Comparison of ENCODE assay signal across 20 cellular contexts in the genomic region with DNA sequence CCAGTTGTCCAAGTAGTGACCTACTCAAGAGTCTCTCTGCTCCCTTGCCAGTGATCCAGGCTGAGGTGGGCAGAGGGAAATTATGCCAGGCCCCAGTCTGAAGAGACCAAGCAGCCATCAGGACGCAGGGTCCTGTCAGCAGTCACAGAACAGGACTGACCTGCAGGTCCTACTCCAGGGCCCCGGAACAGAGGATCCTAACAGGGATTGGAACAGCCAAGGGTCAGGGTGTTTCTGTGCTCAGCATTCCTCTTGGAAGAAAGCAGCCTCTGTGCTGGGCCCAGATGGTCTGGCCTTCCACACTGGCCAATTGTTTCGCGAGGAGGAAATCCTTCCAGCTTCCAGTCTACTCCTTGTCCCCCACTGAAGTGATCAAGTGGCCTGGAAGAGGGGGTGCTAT. TPM values are rescaled to one million over a fixed set of nuclear protein-coding genes. Genes with fewer than 3 reads are reported as not detected.
DNase-seq lines count a peak whose midpoint lies in the region; ATAC-seq, FAIRE-seq and TF ChIP-seq lines count a peak whose summit lies in the region.
"Had no signal": no experiment of that assay in that cellular context is flagged by ENCODE, and none has a peak within 500 bp of the region (broad histone marks: within the 10 kb centered on the region; RNA-seq: fewer than 3 reads in every experiment).

No MANE protein-coding gene starts in this region.

- no peaks in the 10 kb centered on the region for H3K9me3 ChIP-seq in Caco-2
- H3K9me3 ChIP-seq: BLaER1 had no signal

- no peak overlapping the region for H3K4me3 ChIP-seq in Caco-2 (ENCODE audit: low read depth, low read length)
- H3K4me3 ChIP-seq: BLaER1, PC-9 had no signal

- POLR2A ChIA-PET in Caco-2 (lab: Charles Lee): no interaction called here

- no peaks in the 10 kb centered on the region for H3K27me3 Mint-ChIP-seq in Caco-2 (ENCODE audit: insufficient read depth, unreplicated experiment)

- no peaks in the 10 kb centered on the region for H3K9me3 Mint-ChIP-seq in Caco-2 (ENCODE audit: unreplicated experiment)
- H3K9me3 Mint-ChIP-seq: CD8-positive, alpha-beta memory T cell had no signal

- DNase-seq in C1 segment of cervical spinal cord (lab: John Stamatoyannopoulos, UW): peak in 10 of 14 donors; percentile 21 to 66 (median 38)
- DNase-seq in frontal cortex (ENCODE audit: low spot score in 2 of 2): peak; percentile 20 to 23
- peak; percentile 57 for DNase-seq in midbrain (lab: John Stamatoyannopoulos, UW)
- peak; percentile 75 for DNase-seq in putamen (ENCODE audit: low spot score)
- DNase-seq in epidermal melanocyte (ENCODE audit: insufficient read length, low spot score): no peak
- DNase-seq in Caco-2: no peak
- DNase-seq in stimulated activated CD4-positive, alpha-beta T cell treated with anti-CD3 and anti-CD28 coated beads, Interleukin-2, amount 100 ng/mL, for 48 hours: no peak
- DNase-seq: 8988T; CD8-positive, alpha-beta memory T cell; DND-41; KG1; NCI-H1436 treated with DMSO at 0.1 percent for 48 hours; NCI-H2081 treated with DMSO at 0.1 percent for 48 hours; NCI-H510A treated with DMSO at 0.1 percent for 48 hours; NCI-H82; PC-9 had no signal

- no peaks in the 10 kb centered on the region for H3K36me3 Mint-ChIP-seq in Caco-2 (ENCODE audit: insufficient read depth, unreplicated experiment)

- H3K4me3 Mint-ChIP-seq in Caco-2 (ENCODE audit: unreplicated experiment): no peak overlapping the region
- H3K4me3 Mint-ChIP-seq: CD8-positive, alpha-beta memory T cell had no signal

- no peak overlapping the region for H3K27ac Mint-ChIP-seq in Caco-2 (ENCODE audit: unreplicated experiment)
- H3K27ac Mint-ChIP-seq: CD8-positive, alpha-beta memory T cell had no signal

- H3K4me1 Mint-ChIP-seq in Caco-2 (ENCODE audit: low read depth, unreplicated experiment): no peaks in the 10 kb centered on the region
- H3K4me1 Mint-ChIP-seq: CD8-positive, alpha-beta memory T cell had no signal

- no peak for TF ChIP-seq CTCF in Caco-2 (IDR thresholded peaks at IDR 0.05; ENCODE audit: insufficient read depth in 1 of 2, low read depth in 1 of 2, low read length in 1 of 2, severe bottlenecking in 1 of 2, unreplicated experiment in 1 of 2)

- H3K36me3 ChIP-seq in Caco-2 (ENCODE audit: control insufficient read depth, insufficient read depth, low read length): no peaks in the 10 kb centered on the region
- H3K36me3 ChIP-seq: BLaER1 had no signal

- intact Hi-C loops in Caco-2 (cut with micrococcal nuclease; ENCODE audit: unreplicated experiment): no loop called here

- no peaks in the 10 kb centered on the region for H3K27me3 ChIP-seq in Caco-2 (replicated peaks; ENCODE audit: control insufficient read depth, insufficient read depth, low read length)
- H3K27me3 ChIP-seq: BLaER1 had no signal

- CTCF ChIA-PET in Caco-2 (lab: Charles Lee): no interaction called here

- no peak for ATAC-seq in GM18870 (IDR thresholded peaks at IDR 0.05; ENCODE audit: unreplicated experiment)

- BruUV-seq in Caco-2 (replicated peaks; lab: Mats Ljungman, UMichigan): no TSS peak

- H3K4me1 ChIP-seq in Caco-2: no peaks in the 10 kb centered on the region
- H3K4me1 ChIP-seq: BLaER1 had no signal

- no peak for FAIRE-seq in frontal cortex (lab: Jason Lieb, UNC)
- FAIRE-seq: G401.6, H1 had no signal

RNA-seq across cellular contexts. Expression of gene USP1, which starts 41.6 kb away (rescaled TPM):
- 59.5 TPM for total RNA-seq in frontal cortex
- 35.0 and 39.3 TPM in 2 replicates for total RNA-seq in Caco-2 (2022)

Comparison
In these comparisons a context has a peak if more than half of its experiments do, and no peak if none do; other contexts are left out.
1. DNase-seq: peak in C1 segment of cervical spinal cord (10 of 14), frontal cortex (2 of 2), midbrain (single experiment) and putamen (single experiment); none in epidermal melanocyte (single experiment), Caco-2 (0 of 2) and stimulated activated CD4-positive, alpha-beta T cell treated with anti-CD3 and anti-CD28 coated beads, Interleukin-2, amount 100 ng/mL, for 48 hours (0 of 2).